Comparison of ENCODE assay signal across 8 cellular contexts in genomic region chr5:83472508-83473343, GRCh38. TPM values are rescaled to one million over a fixed set of nuclear protein-coding genes. Genes with fewer than 3 reads are reported as not detected.
A peak's percentile ranks its signal among the peaks of the same experiment; 100 is the strongest.
DNase-seq lines count a peak whose midpoint lies in the region; ATAC-seq and TF ChIP-seq lines count a peak whose summit lies in the region.

No MANE protein-coding gene starts in this region.

- intact Hi-C loops in CD14-positive monocyte (cut with micrococcal nuclease) (loop anchor here (2.0 to 10.0 kb wide), 6 partner anchors 104 to 1120 kb away; partner anchors contain the start of genes TMEM167A (in 2 of the 2) and XRCC4 (in 2 of the 2)), upper lobe of right lung (cut with DNase I) (no loop called here)

- peak overlapping the region; percentile 93 to 99 (median 98) for H3K27ac Mint-ChIP-seq in CD14-positive monocyte
- no peak overlapping the region for H3K27ac Mint-ChIP-seq in effector memory CD8-positive, alpha-beta T cell
- peak overlapping the region; percentile 95 for H3K27ac Mint-ChIP-seq in mesothelial cell of epicardium

- peaks cover 0 to 15% (median 5%) of the 10 kb centered on the region in 7 donors for H3K9me3 Mint-ChIP-seq in CD14-positive monocyte
- H3K9me3 Mint-ChIP-seq in effector memory CD8-positive, alpha-beta T cell: no peaks in the 10 kb centered on the region
- no peaks in the 10 kb centered on the region for H3K9me3 Mint-ChIP-seq in mesothelial cell of epicardium

- H3K4me3 ChIP-seq in upper lobe of right lung: peak overlapping the region; percentile 59

- H3K9me3 ChIP-seq in upper lobe of right lung: no peaks in the 10 kb centered on the region

- peaks cover 59% of the 10 kb centered on the region for H3K4me1 Mint-ChIP-seq in CD14-positive monocyte
- H3K4me1 Mint-ChIP-seq in effector memory CD8-positive, alpha-beta T cell (ENCODE audit: low read depth in 2 of 2): peaks cover 17 to 19% of the 10 kb centered on the region in 2 donors
- peaks cover 50% of the 10 kb centered on the region for H3K4me1 Mint-ChIP-seq in mesothelial cell of epicardium

- H3K36me3 ChIP-seq in upper lobe of right lung: no peaks in the 10 kb centered on the region

- peaks cover 27% of the 10 kb centered on the region for H3K4me1 ChIP-seq in upper lobe of right lung

- DNase-seq in CD14-positive monocyte (ENCODE audit: low spot score): peak; percentile 49
- no peak for DNase-seq in effector memory CD8-positive, alpha-beta T cell
- DNase-seq in mesothelial cell of epicardium (ENCODE audit: low spot score in 2 of 2, unreplicated experiment in 2 of 2): peak; percentile 25 to 67
- peak; percentile 69 for DNase-seq in upper lobe of right lung
- DNase-seq in COLO829 (ENCODE audit: low spot score): no peak

- H3K27ac ChIP-seq in upper lobe of right lung: peak overlapping the region; percentile 24

- H3K27me3 Mint-ChIP-seq in CD14-positive monocyte (ENCODE audit: low read depth in 3 of 3) (peaks cover 17 to 24% (median 20%) of the 10 kb centered on the region in 3 donors), mesothelial cell of epicardium (ENCODE audit: low read depth) (peaks cover 8% of the 10 kb centered on the region)
- peaks cover 57 to 76% of the 10 kb centered on the region in 2 donors for H3K27me3 Mint-ChIP-seq in effector memory CD8-positive, alpha-beta T cell

- H3K4me3 Mint-ChIP-seq in CD14-positive monocyte (peak overlapping the region; percentile 100), mesothelial cell of epicardium (peak overlapping the region; percentile 97)
- H3K4me3 Mint-ChIP-seq in effector memory CD8-positive, alpha-beta T cell: peak overlapping the region; percentile 76 to 87

- H3K36me3 Mint-ChIP-seq in CD14-positive monocyte: peaks cover 51 to 58% of the 10 kb centered on the region in 2 donors
- no peaks in the 10 kb centered on the region for H3K36me3 Mint-ChIP-seq in effector memory CD8-positive, alpha-beta T cell (ENCODE audit: insufficient read depth)
- no peaks in the 10 kb centered on the region for H3K36me3 Mint-ChIP-seq in mesothelial cell of epicardium

- TF ChIP-seq CTCF in CD14-positive monocyte (IDR thresholded peaks at IDR 0.05) (no peak), mesothelial cell of epicardium (IDR thresholded peaks at IDR 0.05; ENCODE audit: unreplicated experiment) (no peak), upper lobe of right lung (IDR thresholded peaks at IDR 0.05) (no peak)

- peaks cover 44% of the 10 kb centered on the region for H3K27me3 ChIP-seq in upper lobe of right lung

- ATAC-seq in GM19023 (IDR thresholded peaks at IDR 0.05; ENCODE audit: unreplicated experiment) (peak; percentile 42), HG03103 (IDR thresholded peaks at IDR 0.05; ENCODE audit: low read depth, unreplicated experiment) (peak; percentile 36), SK-N-SH treated with all-trans-retinoic acid at 6 μM for 48 hours (peak; percentile 33), upper lobe of right lung (peak; percentile 43)
- ATAC-seq in effector memory CD8-positive, alpha-beta T cell (replicated peaks): peak; percentile 50

TF ChIP-seq in SK-N-SH treated with all-trans-retinoic acid at 6 μM for 48 hours, 23 proteins besides CTCF, POLR2A, EP300 and RAD21:
- TF ChIP-seq ZNF565 (CRISPR knock-in tag; conservative IDR thresholded peaks at IDR 0.05; ENCODE audit: low read depth) (no peak), SNAI2 (CRISPR knock-in tag; IDR thresholded peaks at IDR 0.05) (no peak), ARNTL (CRISPR knock-in tag; IDR thresholded peaks at IDR 0.05; ENCODE audit: borderline replicate concordance, low read depth) (no peak), ZC3H10 (CRISPR knock-in tag; IDR thresholded peaks at IDR 0.05) (no peak), CSDC2 (CRISPR knock-in tag; IDR thresholded peaks at IDR 0.05) (no peak), ZFP3 (CRISPR knock-in tag; IDR thresholded peaks at IDR 0.05) (no peak), CREB5 (CRISPR knock-in tag; IDR thresholded peaks at IDR 0.05; ENCODE audit: low read depth) (no peak), ZNF70 (CRISPR knock-in tag; IDR thresholded peaks at IDR 0.05) (no peak), TCF4 (CRISPR knock-in tag; IDR thresholded peaks at IDR 0.05; ENCODE audit: borderline replicate concordance) (no peak), POU6F1 (CRISPR knock-in tag; IDR thresholded peaks at IDR 0.05; ENCODE audit: borderline replicate concordance, low read depth) (no peak), ZFP30 (CRISPR knock-in tag; IDR thresholded peaks at IDR 0.05) (no peak), ISL1 (CRISPR knock-in tag; IDR thresholded peaks at IDR 0.05) (no peak), TOX (CRISPR knock-in tag; IDR thresholded peaks at IDR 0.05; ENCODE audit: borderline replicate concordance) (no peak), GLIS3 (CRISPR knock-in tag; IDR thresholded peaks at IDR 0.05) (no peak), BACH2 (CRISPR knock-in tag; IDR thresholded peaks at IDR 0.05; ENCODE audit: borderline replicate concordance) (no peak), PATZ1 (CRISPR knock-in tag; IDR thresholded peaks at IDR 0.05; ENCODE audit: borderline replicate concordance) (no peak), TSHZ2 (CRISPR knock-in tag; IDR thresholded peaks at IDR 0.05) (no peak), OSR1 (CRISPR knock-in tag; IDR thresholded peaks at IDR 0.05) (no peak), ESRRG (CRISPR knock-in tag; IDR thresholded peaks at IDR 0.05) (no peak)

RNA-seq across cellular contexts. Expression of gene VCAN, which starts 1.2 kb away (rescaled TPM):
- polyA plus RNA-seq in CD14-positive monocyte: 100 to 1,000 TPM; 417 to 844 TPM
- 633 to 678 TPM (median 634 TPM) in 3 replicates for total RNA-seq in mesothelial cell of epicardium
- 90.0 TPM for total RNA-seq in upper lobe of right lung

Comparison
In these comparisons a context has a peak if more than half of its experiments do, and no peak if none do; other contexts are left out.
1. DNase-seq: peak in CD14-positive monocyte (single experiment), mesothelial cell of epicardium (2 of 2) and upper lobe of right lung (single experiment); none in effector memory CD8-positive, alpha-beta T cell (0 of 3) and COLO829 (single experiment).
2. H3K27ac Mint-ChIP-seq: peak in CD14-positive monocyte (7 of 7) and mesothelial cell of epicardium (single experiment); none in effector memory CD8-positive, alpha-beta T cell (0 of 2).
3. Peak in every context shown above with its lines, with median percentiles within 50 percentile points of each other: H3K4me3 Mint-ChIP-seq and ATAC-seq.